Comparison of ENCODE assay signal across 2 cellular contexts in the genomic region with DNA sequence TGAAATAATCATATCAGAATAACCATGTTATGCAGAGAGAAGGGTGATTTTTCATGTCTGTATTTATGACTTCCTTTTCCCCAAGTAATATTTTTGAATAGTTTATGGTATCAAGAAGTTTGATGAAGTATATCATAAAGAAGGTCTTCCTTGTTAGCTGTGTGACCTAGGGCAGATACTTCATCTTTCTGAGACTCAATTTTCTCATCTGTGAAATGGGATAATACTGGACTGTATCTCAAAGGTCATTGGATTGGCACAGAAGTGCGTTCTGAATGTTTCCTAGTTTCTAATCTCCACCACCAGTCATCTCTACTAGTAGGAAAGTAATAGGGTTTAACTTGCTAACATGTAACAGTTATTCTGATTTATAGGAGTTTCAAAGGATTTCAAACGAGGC.
A peak's percentile ranks its signal among the peaks of the same experiment; 100 is the strongest.
TF ChIP-seq lines count a peak whose summit lies in the region.

No MANE protein-coding gene starts in this region.

TF ChIP-seq in K562, 482 proteins besides CTCF, POLR2A, EP300 and RAD21:
- no peak for TF ChIP-seq CBX5 (IDR thresholded peaks at IDR 0.05; ENCODE audit: borderline replicate concordance, low read depth)
- no peak for TF ChIP-seq ZNF212 (CRISPR knock-in tag; IDR thresholded peaks at IDR 0.05)
- TF ChIP-seq RBM25 (IDR thresholded peaks at IDR 0.05; ENCODE audit: low read depth, low read length, severe bottlenecking), result peak; percentile 75

TF ChIP-seq in SK-N-SH treated with all-trans-retinoic acid at 6 μM for 48 hours, 23 proteins besides CTCF, POLR2A, EP300 and RAD21:
- no peak for TF ChIP-seq ZC3H10 (CRISPR knock-in tag; IDR thresholded peaks at IDR 0.05)
- no peak for TF ChIP-seq SNAI2 (CRISPR knock-in tag; IDR thresholded peaks at IDR 0.05)
- TF ChIP-seq, protein P1, sequence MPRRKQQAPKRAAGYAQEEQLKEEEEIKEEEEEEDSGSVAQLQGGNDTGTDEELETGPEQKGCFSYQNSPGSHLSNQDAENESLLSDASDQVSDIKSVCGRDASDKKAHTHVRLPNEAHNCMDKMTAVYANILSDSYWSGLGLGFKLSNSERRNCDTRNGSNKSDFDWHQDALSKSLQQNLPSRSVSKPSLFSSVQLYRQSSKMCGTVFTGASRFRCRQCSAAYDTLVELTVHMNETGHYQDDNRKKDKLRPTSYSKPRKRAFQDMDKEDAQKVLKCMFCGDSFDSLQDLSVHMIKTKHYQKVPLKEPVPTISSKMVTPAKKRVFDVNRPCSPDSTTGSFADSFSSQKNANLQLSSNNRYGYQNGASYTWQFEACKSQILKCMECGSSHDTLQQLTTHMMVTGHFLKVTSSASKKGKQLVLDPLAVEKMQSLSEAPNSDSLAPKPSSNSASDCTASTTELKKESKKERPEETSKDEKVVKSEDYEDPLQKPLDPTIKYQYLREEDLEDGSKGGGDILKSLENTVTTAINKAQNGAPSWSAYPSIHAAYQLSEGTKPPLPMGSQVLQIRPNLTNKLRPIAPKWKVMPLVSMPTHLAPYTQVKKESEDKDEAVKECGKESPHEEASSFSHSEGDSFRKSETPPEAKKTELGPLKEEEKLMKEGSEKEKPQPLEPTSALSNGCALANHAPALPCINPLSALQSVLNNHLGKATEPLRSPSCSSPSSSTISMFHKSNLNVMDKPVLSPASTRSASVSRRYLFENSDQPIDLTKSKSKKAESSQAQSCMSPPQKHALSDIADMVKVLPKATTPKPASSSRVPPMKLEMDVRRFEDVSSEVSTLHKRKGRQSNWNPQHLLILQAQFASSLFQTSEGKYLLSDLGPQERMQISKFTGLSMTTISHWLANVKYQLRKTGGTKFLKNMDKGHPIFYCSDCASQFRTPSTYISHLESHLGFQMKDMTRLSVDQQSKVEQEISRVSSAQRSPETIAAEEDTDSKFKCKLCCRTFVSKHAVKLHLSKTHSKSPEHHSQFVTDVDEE (CRISPR knock-in tag; IDR thresholded peaks at IDR 0.05), result no peak
